In the genomic region with DNA sequence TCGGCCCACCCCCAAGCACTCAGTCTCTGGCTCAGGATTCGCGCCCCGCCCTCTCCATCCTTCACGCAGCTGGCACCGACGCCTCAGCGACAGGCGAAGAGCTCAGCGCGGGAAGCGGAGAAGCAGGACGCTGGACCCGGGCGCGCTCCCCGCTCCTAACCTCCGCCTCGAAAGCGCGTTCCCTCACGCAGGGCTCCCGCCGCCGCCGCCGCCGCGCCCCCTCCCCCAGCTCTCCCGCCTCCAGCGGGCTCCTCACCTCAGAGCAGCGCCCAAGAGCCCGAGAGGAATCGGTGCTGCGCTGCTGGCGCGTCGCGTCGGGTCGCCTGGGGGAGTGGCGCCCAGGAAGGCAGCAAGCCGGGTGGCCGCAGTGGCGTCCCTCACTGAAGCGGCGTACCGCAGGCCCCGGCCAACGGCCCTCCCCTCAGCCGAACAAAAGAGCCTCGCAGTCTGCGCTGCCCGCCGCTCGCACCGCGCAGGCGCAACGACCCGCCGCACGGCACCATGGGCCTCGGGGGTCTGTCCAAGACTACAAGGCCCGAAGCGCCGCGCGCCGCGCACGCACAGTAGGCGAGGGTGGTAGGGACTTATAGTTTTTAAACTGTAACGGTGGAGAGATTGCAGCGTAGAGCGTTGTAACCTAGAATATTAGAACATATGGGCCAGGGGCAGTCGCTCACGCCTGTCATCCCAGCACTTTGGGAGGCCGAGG, we compare ENCODE assay signal across 8 cellular contexts. TPM values are rescaled to one million over a fixed set of nuclear protein-coding genes. Genes with fewer than 3 reads are reported as not detected.
A peak's percentile ranks its signal among the peaks of the same experiment; 100 is the strongest.
DNase-seq lines count a peak whose midpoint lies in the region; ATAC-seq, FAIRE-seq and TF ChIP-seq lines count a peak whose summit lies in the region.

A gene (minus strand): TSS at position 467 of the 709 bp plus-strand sequence. CDS start 24,474 bp downstream, outside the sequence.

- ATAC-seq in GM21515 (IDR thresholded peaks at IDR 0.05; ENCODE audit: unreplicated experiment): peak; percentile 91

- H3K4me1 ChIP-seq in OCI-LY1 (ENCODE audit: insufficient read depth, low read length, severe bottlenecking): peaks cover 21% of the 10 kb centered on the region

- FAIRE-seq in D721Med (lab: Jason Lieb, UNC): no peak

- peaks cover 3% of the 10 kb centered on the region for H3K9me3 ChIP-seq in OCI-LY1 (ENCODE audit: low read length)

- H3K4me3 ChIP-seq in OCI-LY1 (ENCODE audit: low read depth, low read length, poor library complexity, severe bottlenecking): peak within 1 kb of the TSS; percentile 75

- peak within 1 kb of the TSS; percentile 78 for H3K4me2 ChIP-seq in OCI-LY1 (ENCODE audit: low read length)

- peak within 1 kb of the TSS; percentile 47 for H3K27ac ChIP-seq in OCI-LY1 (ENCODE audit: low read depth, low read length, poor library complexity, severe bottlenecking)

- H3K9me3 Mint-ChIP-seq in endothelial cell (ENCODE audit: unreplicated experiment): no peaks in the 10 kb centered on the region
- no peaks in the 10 kb centered on the region for H3K9me3 Mint-ChIP-seq in mesothelial cell of epicardium

- H2AFZ ChIP-seq in OCI-LY1 (ENCODE audit: low read length): no peak within 1 kb of the TSS

- H3K27me3 ChIP-seq in OCI-LY1 (ENCODE audit: insufficient read depth, low read length): no peaks in the 10 kb centered on the region

- peak within 1 kb of the TSS; percentile 65 for H3K9ac ChIP-seq in OCI-LY1 (ENCODE audit: low read length)

- no peaks in the 10 kb centered on the region for H3F3A ChIP-seq in OCI-LY1 (ENCODE audit: insufficient read depth, low read length)

- peaks cover 4% of the 10 kb centered on the region for H3K36me3 Mint-ChIP-seq in endothelial cell (ENCODE audit: low read depth, unreplicated experiment)
- H3K36me3 Mint-ChIP-seq in mesothelial cell of epicardium: peaks cover under 1% of the 10 kb centered on the region

- DNase-seq in D721Med (ENCODE audit: insufficient read length, low spot score) (peak; percentile 61), HuH-7 (ENCODE audit: low spot score) (peak; percentile 90), endothelial cell (ENCODE audit: low spot score) (peak; percentile 91), mesothelial cell of epicardium (ENCODE audit: low spot score in 2 of 2, unreplicated experiment in 2 of 2) (peak; percentile 90 to 94)
- DNase-seq in activated CD8-positive, alpha-beta memory T cell treated with anti-CD3 and anti-CD28 coated beads, Interleukin-2, amount 50 U/mL, for 4 hours: peak; percentile 92
- peak; percentile 87 to 88 for DNase-seq in stimulated activated CD8-positive, alpha-beta memory T cell treated with anti-CD3 and anti-CD28 coated beads, Interleukin-15, amount 100 ng/mL, for 4 hours (ENCODE audit: low read depth in 2 of 2)

- peaks cover 3% of the 10 kb centered on the region for H3K27me3 Mint-ChIP-seq in endothelial cell (ENCODE audit: unreplicated experiment)
- H3K27me3 Mint-ChIP-seq in mesothelial cell of epicardium (ENCODE audit: low read depth): no peaks in the 10 kb centered on the region

- H3K36me3 ChIP-seq in OCI-LY1 (ENCODE audit: insufficient read depth, low read length): no peaks in the 10 kb centered on the region

- H3K27ac Mint-ChIP-seq in endothelial cell (ENCODE audit: unreplicated experiment) (peak within 1 kb of the TSS; percentile 80), mesothelial cell of epicardium (peak within 1 kb of the TSS; percentile 93)

- H3K4me3 Mint-ChIP-seq in endothelial cell (ENCODE audit: unreplicated experiment): peak within 1 kb of the TSS; percentile 89
- peak within 1 kb of the TSS; percentile 91 for H3K4me3 Mint-ChIP-seq in mesothelial cell of epicardium

- TF ChIP-seq CTCF in D721Med (IDR thresholded peaks at IDR 0.05; ENCODE audit: insufficient read depth, missing control alignments) (no peak), OCI-LY1 (IDR thresholded peaks at IDR 0.05; ENCODE audit: low read length) (no peak), endothelial cell (IDR thresholded peaks at IDR 0.05; ENCODE audit: unreplicated experiment) (no peak), mesothelial cell of epicardium (IDR thresholded peaks at IDR 0.05; ENCODE audit: unreplicated experiment) (no peak)

- no peaks in the 10 kb centered on the region for H3K9me2 ChIP-seq in OCI-LY1 (ENCODE audit: low read depth, low read length)

- H4K20me1 ChIP-seq in OCI-LY1 (ENCODE audit: insufficient read depth, low read length): no peaks in the 10 kb centered on the region

- H3K4me1 Mint-ChIP-seq in endothelial cell (ENCODE audit: unreplicated experiment) (peaks cover 3% of the 10 kb centered on the region), mesothelial cell of epicardium (peaks cover 16% of the 10 kb centered on the region)

- peaks cover 17% of the 10 kb centered on the region for H3K79me2 ChIP-seq in OCI-LY1 (ENCODE audit: insufficient read depth, low read length)

RNA-seq across cellular contexts. Expression of the gene that starts here (rescaled TPM):
- 91.1 TPM for total RNA-seq in endothelial cell (ENCODE audit: unreplicated experiment)
- total RNA-seq in mesothelial cell of epicardium: 142 to 145 TPM (median 143 TPM) in 3 replicates

Comparison
In these comparisons a context has a peak if more than half of its experiments do, and no peak if none do; other contexts are left out.
1. Peak in every context shown above with its lines: DNase-seq, ATAC-seq, H3K4me3 ChIP-seq and H3K27ac ChIP-seq.